10 cellular contexts compared by ENCODE assay signal in the genomic region with DNA sequence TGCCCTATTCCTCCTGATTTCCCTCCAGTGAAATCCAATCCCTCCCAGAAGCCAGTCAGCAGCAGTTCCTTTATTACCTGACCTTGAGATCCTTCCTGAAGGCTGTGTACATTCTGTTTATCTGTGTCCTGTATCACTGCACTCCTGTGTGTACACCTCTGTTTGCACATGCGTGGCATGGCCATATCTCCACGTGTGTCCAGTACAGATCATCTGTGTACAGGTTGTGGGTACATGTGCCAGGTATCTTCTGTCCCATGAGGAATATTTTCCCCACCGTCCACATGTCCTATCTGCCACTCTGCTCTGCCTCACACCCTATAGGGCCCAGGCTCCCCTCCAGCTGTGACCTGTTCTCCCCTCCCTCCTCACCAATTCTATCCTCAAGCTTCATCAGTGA. TPM values are rescaled to one million over a fixed set of nuclear protein-coding genes. Genes with fewer than 3 reads are reported as not detected.
DNase-seq lines count a peak whose midpoint lies in the region; ATAC-seq, FAIRE-seq and TF ChIP-seq lines count a peak whose summit lies in the region.
"Had no signal": no experiment of that assay in that cellular context is flagged by ENCODE, and none has a peak within 500 bp of the region (broad histone marks: within the 10 kb centered on the region; RNA-seq: fewer than 3 reads in every experiment).

No MANE protein-coding gene starts in this region.

- no peak for TF ChIP-seq POLR2A in HepG2 (IDR thresholded peaks at IDR 0.05; ENCODE audit: insufficient read depth in 1 of 2, low read depth in 2 of 2, low read length in 2 of 2)

- in situ Hi-C loops in HepG2 (cut with HindIII; ENCODE audit: extremely low pct_ligation_motif_present, low pct_unique_long_range_greater_than_20kb), result no loop called here

- intact Hi-C loops in HepG2 (cut with micrococcal nuclease; ENCODE audit: unreplicated experiment), result no loop called here

- H3K27ac ChIP-seq in HepG2 (ENCODE audit: extremely low read length, insufficient read depth, low read length), result no peak overlapping the region
- peak overlapping the region; percentile 25 for H3K27ac ChIP-seq in subcutaneous abdominal adipose tissue (ENCODE audit: low read depth, low read length)

- FAIRE-seq in HepG2 (lab: Jason Lieb, UNC) (no peak), urothelium cell line (lab: Jason Lieb, UNC) (no peak)

- peaks cover 52% of the 10 kb centered on the region for H3K4me1 ChIP-seq in HepG2 (ENCODE audit: insufficient read depth, low read length)
- peaks cover 11 to 55% (median 47%) of the 10 kb centered on the region in 5 donors for H3K4me1 ChIP-seq in subcutaneous abdominal adipose tissue (ENCODE audit: control insufficient read depth in 5 of 5, insufficient read depth in 5 of 5, low read length in 5 of 5)

- peak overlapping the region; percentile 93 for H3K4me3 Mint-ChIP-seq in T-helper 2 cell treated with Interferon-gamma antibody and Interleukin-4, amounts not matched to agents 5 μg/mL and 100 μg/mL, for 36 hours
- peak overlapping the region; percentile 97 for H3K4me3 Mint-ChIP-seq in activated naive CD4-positive, alpha-beta T cell treated with anti-CD3 and anti-CD28 coated beads, Interleukin-2, amount 10 ng/mL, durations not matched to agents 7 days and 5 days

- H3K4me1 Mint-ChIP-seq in T-helper 2 cell treated with Interferon-gamma antibody and Interleukin-4, amounts not matched to agents 5 μg/mL and 100 μg/mL, for 36 hours (ENCODE audit: low read depth), result peaks cover 57% of the 10 kb centered on the region
- peaks cover 65% of the 10 kb centered on the region for H3K4me1 Mint-ChIP-seq in activated naive CD4-positive, alpha-beta T cell treated with anti-CD3 and anti-CD28 coated beads, Interleukin-2, amount 10 ng/mL, durations not matched to agents 7 days and 5 days

- H3K9me3 Mint-ChIP-seq in T-helper 2 cell treated with Interferon-gamma antibody and Interleukin-4, amounts not matched to agents 5 μg/mL and 100 μg/mL, for 36 hours, result no peaks in the 10 kb centered on the region
- H3K9me3 Mint-ChIP-seq in activated naive CD4-positive, alpha-beta T cell treated with anti-CD3 and anti-CD28 coated beads, Interleukin-2, amount 10 ng/mL, durations not matched to agents 7 days and 5 days, result no peaks in the 10 kb centered on the region

- H3K79me2 ChIP-seq in HepG2 (ENCODE audit: insufficient read depth, low read length), result peaks cover 19% of the 10 kb centered on the region

- H4K20me1 ChIP-seq in HepG2 (ENCODE audit: insufficient read depth, low read length), result no peaks in the 10 kb centered on the region

- no peak overlapping the region for H2AFZ ChIP-seq in HepG2 (ENCODE audit: low read length)

- peaks cover 73% of the 10 kb centered on the region for H3K36me3 Mint-ChIP-seq in T-helper 2 cell treated with Interferon-gamma antibody and Interleukin-4, amounts not matched to agents 5 μg/mL and 100 μg/mL, for 36 hours (ENCODE audit: low read depth)
- peaks cover 79% of the 10 kb centered on the region for H3K36me3 Mint-ChIP-seq in activated naive CD4-positive, alpha-beta T cell treated with anti-CD3 and anti-CD28 coated beads, Interleukin-2, amount 10 ng/mL, durations not matched to agents 7 days and 5 days

- H3K4me3 ChIP-seq in HepG2 (replicated peaks in 1 of 3; ENCODE audit: insufficient read depth in 1 of 3, low read depth in 2 of 3, low read length in 3 of 3) (no peak overlapping the region), subcutaneous abdominal adipose tissue (ENCODE audit: low read depth in 1 of 5, low read length in 5 of 5) (peak overlapping the region in 2 of 5 donors; percentile 1 to 98)
- H3K4me3 ChIP-seq: SJSA1 had no signal

- TF ChIP-seq EP300 in HepG2 (IDR thresholded peaks at IDR 0.05; ENCODE audit: low read depth in 2 of 2, low read length in 2 of 2) (no peak), HepG2 (CRISPR knock-in tag; IDR thresholded peaks at IDR 0.05; ENCODE audit: borderline replicate concordance) (no peak)

- POLR2A ChIA-PET in HepG2 (lab: Yijun Ruan, JAX), result interaction anchor here (1.2 to 3.6 kb wide), 2 partner anchors 10 to 50 kb away, joined by 3 to 23 read pairs; partner anchors contain the start of genes C1orf56 and MINDY1

- DNase-seq in T-helper 2 cell treated with Interferon-gamma antibody and Interleukin-4, amounts not matched to agents 5 μg/mL and 100 μg/mL, for 36 hours (ENCODE audit: low spot score), result no peak
- no peak for DNase-seq in T-helper 2 cell
- no peak for DNase-seq in activated naive CD4-positive, alpha-beta T cell treated with anti-CD3 and anti-CD28 coated beads, Interleukin-2, amount 10 ng/mL, durations not matched to agents 7 days and 5 days
- no peak for DNase-seq in HepG2 (ENCODE audit: low spot score)
- DNase-seq in urothelium cell line (ENCODE audit: low spot score), result no peak
- no peak for DNase-seq in HCEC 1CT
- DNase-seq in CD1c-positive myeloid dendritic cell (ENCODE audit: extremely low spot score), result no peak
- DNase-seq: cerebellar nuclear complex had no signal

- no peaks in the 10 kb centered on the region for H3K9me3 ChIP-seq in HepG2 (ENCODE audit: low read length)
- no peaks in the 10 kb centered on the region for H3K9me3 ChIP-seq in subcutaneous abdominal adipose tissue (ENCODE audit: control insufficient read depth in 5 of 5, low read length in 5 of 5)
- H3K9me3 ChIP-seq: SJSA1 had no signal

- 0 out of 2 replicates have a peak overlapping the region, but pooled peaks have one; percentile 4 for H3K9ac ChIP-seq in HepG2 (ENCODE audit: insufficient read depth, low read depth, low read length)
- H3K9ac ChIP-seq in subcutaneous abdominal adipose tissue (ENCODE audit: low read length in 5 of 5), result peak overlapping the region in 3 of 5 donors; percentile 3 to 63 (median 31)

- H3K27ac Mint-ChIP-seq in T-helper 2 cell treated with Interferon-gamma antibody and Interleukin-4, amounts not matched to agents 5 μg/mL and 100 μg/mL, for 36 hours, result peak overlapping the region; percentile 94
- peak overlapping the region; percentile 98 for H3K27ac Mint-ChIP-seq in activated naive CD4-positive, alpha-beta T cell treated with anti-CD3 and anti-CD28 coated beads, Interleukin-2, amount 10 ng/mL, durations not matched to agents 7 days and 5 days

- TF ChIP-seq CTCF in HepG2 (CRISPR knock-in tag; IDR thresholded peaks at IDR 0.05), result no peak

- H3K27me3 ChIP-seq in HepG2 (ENCODE audit: control insufficient read depth in 1 of 2, insufficient read depth in 2 of 2, low read length in 2 of 2), result 0 out of 5 replicates have a peak, but pooled peaks cover 0 to 3% of the 10 kb centered on the region in 2 experiments
- H3K27me3 ChIP-seq in subcutaneous abdominal adipose tissue (ENCODE audit: control insufficient read depth in 5 of 5, insufficient read depth in 4 of 5, low read length in 5 of 5), result no peaks in the 10 kb centered on the region
- H3K27me3 ChIP-seq: SJSA1 had no signal

- no peak for ATAC-seq in HepG2

- no peak for TF ChIP-seq RAD21 in HepG2 (CRISPR knock-in tag; IDR thresholded peaks at IDR 0.05)

- no peak overlapping the region for H3K4me2 ChIP-seq in HepG2 (ENCODE audit: low read depth, low read length)

- WGBS in HepG2 (ENCODE audit: low lambda C conversion rate), result 87% methylated on average over 3 of the region's 3 CpGs

- H3K36me3 ChIP-seq in HepG2 (replicated peaks in 1 of 2; ENCODE audit: control insufficient read depth in 1 of 2, insufficient read depth in 2 of 2, low read length in 2 of 2) (peaks cover 13 to 34% of the 10 kb centered on the region in 2 experiments), subcutaneous abdominal adipose tissue (ENCODE audit: control insufficient read depth in 5 of 5, insufficient read depth in 5 of 5, low read length in 5 of 5) (peaks cover 10 to 53% (median 48%) of the 10 kb centered on the region in 5 donors)

- CTCF ChIA-PET in activated naive CD4-positive, alpha-beta T cell treated with anti-CD3 and anti-CD28 coated beads, Interleukin-2, amount 10 ng/mL, durations not matched to agents 7 days and 5 days (lab: Charles Lee), result interaction anchor here (0.7 to 6.2 kb wide), 5 partner anchors 9 to 100 kb away, joined by 3 to 41 read pairs (median 5); partner anchors contain the start of genes C1orf56 and TNFAIP8L2
- CTCF ChIA-PET in HepG2 (lab: Yijun Ruan, JAX; ENCODE audit: low intra/inter-chr PET ratio, low total read pairs), result no interaction called here

- no peaks in the 10 kb centered on the region for H3K27me3 Mint-ChIP-seq in T-helper 2 cell treated with Interferon-gamma antibody and Interleukin-4, amounts not matched to agents 5 μg/mL and 100 μg/mL, for 36 hours (ENCODE audit: low read depth)
- H3K27me3 Mint-ChIP-seq in activated naive CD4-positive, alpha-beta T cell treated with anti-CD3 and anti-CD28 coated beads, Interleukin-2, amount 10 ng/mL, durations not matched to agents 7 days and 5 days, result peaks cover 5% of the 10 kb centered on the region

- no TSS peak for BruUV-seq in HepG2 (replicated peaks; lab: Mats Ljungman, UMichigan)

RNA-seq across cellular contexts. Expression of gene CDC42SE1, which starts 2.8 kb away (rescaled TPM):
- 17.6 and 18.8 TPM in 2 replicates for total RNA-seq in HepG2 (2016; rRNA removed; fragmentation: Illumina TruSeq; extraction: Trizol)
- total RNA-seq in HepG2 (2016; cell fraction: cytosol; rRNA removed; fragmentation: Illumina TruSeq; extraction: Trizol; ENCODE audit: low read depth), result 4.7 and 5.2 TPM in 2 replicates
- total RNA-seq in HepG2 (2016; cell fraction: insoluble cytoplasmic fraction; rRNA removed; fragmentation: Illumina TruSeq; extraction: Trizol), result 18.1 and 20.0 TPM in 2 replicates
- total RNA-seq in HepG2 (2016; cell fraction: membrane; rRNA removed; fragmentation: Illumina TruSeq; extraction: Trizol), result 14.1 and 15.1 TPM in 2 replicates
- 14.5 and 16.7 TPM in 2 replicates for total RNA-seq in HepG2 (2016; cell fraction: nucleus; rRNA removed; fragmentation: Illumina TruSeq; extraction: Trizol)
- polyA plus RNA-seq in HepG2 (2011; rRNA removed), result 17.9 and 20.5 TPM in 2 replicates
- 10.0 and 12.8 TPM in 2 replicates for polyA plus RNA-seq in HepG2 (2011; cell fraction: cytosol; rRNA removed)
- polyA plus RNA-seq in HepG2 (2011; cell fraction: nucleus; rRNA removed), result 31.2 and 42.5 TPM in 2 replicates
- polyA plus RNA-seq in HepG2 (2012), result 9.4 and 12.3 TPM in 2 replicates
- polyA plus RNA-seq in HepG2 (2016; cell fraction: cytosol; fragmentation: Illumina TruSeq; extraction: Trizol; ENCODE audit: low read depth), result 1.9 and 2.9 TPM in 2 replicates
- polyA plus RNA-seq in HepG2 (2016; cell fraction: insoluble cytoplasmic fraction; fragmentation: Illumina TruSeq; extraction: Trizol; ENCODE audit: low read depth), result 14.6 and 17.0 TPM in 2 replicates
- 6.3 and 7.7 TPM in 2 replicates for polyA plus RNA-seq in HepG2 (2016; cell fraction: membrane; fragmentation: Illumina TruSeq; extraction: Trizol; ENCODE audit: low read depth)
- 26.8 and 28.1 TPM in 2 replicates for polyA plus RNA-seq in HepG2 (2016; cell fraction: nucleus; fragmentation: Illumina TruSeq; extraction: Trizol; ENCODE audit: insufficient read depth, low read depth)
- polyA minus RNA-seq in HepG2 (2011; rRNA and poly(A)+ RNA removed; ENCODE audit: low replicate concordance), result 15.8 and 81.0 TPM in 2 replicates
- polyA minus RNA-seq in HepG2 (2011; cell fraction: cytosol; rRNA and poly(A)+ RNA removed), result 8.8 and 9.2 TPM in 2 replicates
- 12.6 and 19.9 TPM in 2 replicates for polyA minus RNA-seq in HepG2 (2011; cell fraction: nucleus; rRNA and poly(A)+ RNA removed)

RNA-seq across cellular contexts. Expression of gene MLLT11, which starts 3.6 kb away (rescaled TPM):
- 0.17 and 0.22 TPM in 2 replicates for total RNA-seq in HepG2 (2016; rRNA removed; fragmentation: Illumina TruSeq; extraction: Trizol)
- 0.09 TPM in 1 of 2 replicates, not detected in the other for total RNA-seq in HepG2 (2016; cell fraction: cytosol; rRNA removed; fragmentation: Illumina TruSeq; extraction: Trizol; ENCODE audit: low read depth)
- 0.11 and 0.22 TPM in 2 replicates for total RNA-seq in HepG2 (2016; cell fraction: insoluble cytoplasmic fraction; rRNA removed; fragmentation: Illumina TruSeq; extraction: Trizol)
- total RNA-seq in HepG2 (2016; cell fraction: membrane; rRNA removed; fragmentation: Illumina TruSeq; extraction: Trizol), result 0.17 and 0.19 TPM in 2 replicates
- total RNA-seq in HepG2 (2016; cell fraction: nucleus; rRNA removed; fragmentation: Illumina TruSeq; extraction: Trizol), result 0.09 TPM in 1 of 2 replicates, not detected in the other
- 0.14 and 0.21 TPM in 2 replicates for polyA plus RNA-seq in HepG2 (2011; rRNA removed)
- polyA plus RNA-seq in HepG2 (2011; cell fraction: cytosol; rRNA removed), result 0.07 and 0.19 TPM in 2 replicates
- polyA plus RNA-seq in HepG2 (2011; cell fraction: nucleus; rRNA removed), result 0.11 and 0.17 TPM in 2 replicates
- 0.25 and 0.31 TPM in 2 replicates for polyA plus RNA-seq in HepG2 (2012)
- polyA plus RNA-seq in HepG2 (2016; cell fraction: cytosol; fragmentation: Illumina TruSeq; extraction: Trizol; ENCODE audit: low read depth), result 0.06 and 0.08 TPM in 2 replicates
- 0.19 and 0.23 TPM in 2 replicates for polyA plus RNA-seq in HepG2 (2016; cell fraction: insoluble cytoplasmic fraction; fragmentation: Illumina TruSeq; extraction: Trizol; ENCODE audit: low read depth)
- 0.06 and 0.14 TPM in 2 replicates for polyA plus RNA-seq in HepG2 (2016; cell fraction: membrane; fragmentation: Illumina TruSeq; extraction: Trizol; ENCODE audit: low read depth)
- polyA plus RNA-seq in HepG2 (2016; cell fraction: nucleus; fragmentation: Illumina TruSeq; extraction: Trizol; ENCODE audit: insufficient read depth, low read depth), result 0.40 TPM in 1 of 2 replicates, not detected in the other
- 0.04 and 0.47 TPM in 2 replicates for polyA minus RNA-seq in HepG2 (2011; rRNA and poly(A)+ RNA removed; ENCODE audit: low replicate concordance)
- not detected in 2 replicates for polyA minus RNA-seq in HepG2 (2011; cell fraction: cytosol; rRNA and poly(A)+ RNA removed)
- polyA minus RNA-seq in HepG2 (2011; cell fraction: nucleus; rRNA and poly(A)+ RNA removed), result 0.13 and 0.25 TPM in 2 replicates

RNA-seq across cellular contexts. Expression of gene C1orf56, which starts 9.0 kb away (rescaled TPM):
- 0.74 and 1.5 TPM in 2 replicates for total RNA-seq in HepG2 (2016; rRNA removed; fragmentation: Illumina TruSeq; extraction: Trizol)
- total RNA-seq in HepG2 (2016; cell fraction: cytosol; rRNA removed; fragmentation: Illumina TruSeq; extraction: Trizol; ENCODE audit: low read depth), result 1.6 and 2.0 TPM in 2 replicates
- total RNA-seq in HepG2 (2016; cell fraction: insoluble cytoplasmic fraction; rRNA removed; fragmentation: Illumina TruSeq; extraction: Trizol), result 0.97 and 2.5 TPM in 2 replicates
- 1.8 and 3.1 TPM in 2 replicates for total RNA-seq in HepG2 (2016; cell fraction: membrane; rRNA removed; fragmentation: Illumina TruSeq; extraction: Trizol)
- 1.8 and 2.4 TPM in 2 replicates for total RNA-seq in HepG2 (2016; cell fraction: nucleus; rRNA removed; fragmentation: Illumina TruSeq; extraction: Trizol)
- polyA plus RNA-seq in HepG2 (2011; rRNA removed), result 3.2 TPM in 2 replicates
- 2.1 and 3.0 TPM in 2 replicates for polyA plus RNA-seq in HepG2 (2011; cell fraction: cytosol; rRNA removed)
- 2.1 and 2.2 TPM in 2 replicates for polyA plus RNA-seq in HepG2 (2011; cell fraction: nucleus; rRNA removed)
- 2.4 and 3.1 TPM in 2 replicates for polyA plus RNA-seq in HepG2 (2012)
- polyA plus RNA-seq in HepG2 (2016; cell fraction: cytosol; fragmentation: Illumina TruSeq; extraction: Trizol; ENCODE audit: low read depth), result 4.5 and 4.8 TPM in 2 replicates
- polyA plus RNA-seq in HepG2 (2016; cell fraction: insoluble cytoplasmic fraction; fragmentation: Illumina TruSeq; extraction: Trizol; ENCODE audit: low read depth), result 1.9 TPM in 2 replicates
- polyA plus RNA-seq in HepG2 (2016; cell fraction: membrane; fragmentation: Illumina TruSeq; extraction: Trizol; ENCODE audit: low read depth), result 3.8 and 4.5 TPM in 2 replicates
- 3.4 and 4.3 TPM in 2 replicates for polyA plus RNA-seq in HepG2 (2016; cell fraction: nucleus; fragmentation: Illumina TruSeq; extraction: Trizol; ENCODE audit: insufficient read depth, low read depth)
- 2.7 and 2.8 TPM in 2 replicates for polyA minus RNA-seq in HepG2 (2011; rRNA and poly(A)+ RNA removed; ENCODE audit: low replicate concordance)
- 2.5 and 3.3 TPM in 2 replicates for polyA minus RNA-seq in HepG2 (2011; cell fraction: cytosol; rRNA and poly(A)+ RNA removed)
- 1.3 and 1.7 TPM in 2 replicates for polyA minus RNA-seq in HepG2 (2011; cell fraction: nucleus; rRNA and poly(A)+ RNA removed)

RNA-seq across cellular contexts. Expression of gene GABPB2, which starts 14.0 kb away (rescaled TPM):
- total RNA-seq in HepG2 (2016; rRNA removed; fragmentation: Illumina TruSeq; extraction: Trizol), result not detected in 2 replicates
- total RNA-seq in HepG2 (2016; cell fraction: cytosol; rRNA removed; fragmentation: Illumina TruSeq; extraction: Trizol; ENCODE audit: low read depth), result 0.26 TPM in 1 of 2 replicates, not detected in the other
- total RNA-seq in HepG2 (2016; cell fraction: insoluble cytoplasmic fraction; rRNA removed; fragmentation: Illumina TruSeq; extraction: Trizol), result not detected in 2 replicates
- not detected in 2 replicates for total RNA-seq in HepG2 (2016; cell fraction: membrane; rRNA removed; fragmentation: Illumina TruSeq; extraction: Trizol)
- not detected in 2 replicates for total RNA-seq in HepG2 (2016; cell fraction: nucleus; rRNA removed; fragmentation: Illumina TruSeq; extraction: Trizol)
- polyA plus RNA-seq in HepG2 (2011; rRNA removed), result 0.09 TPM in 1 of 2 replicates, not detected in the other
- 0.03 TPM in 2 replicates for polyA plus RNA-seq in HepG2 (2011; cell fraction: cytosol; rRNA removed)
- polyA plus RNA-seq in HepG2 (2011; cell fraction: nucleus; rRNA removed), result 0.02 TPM in 1 of 2 replicates, not detected in the other
- polyA plus RNA-seq in HepG2 (2012), result not detected in 2 replicates
- polyA plus RNA-seq in HepG2 (2016; cell fraction: cytosol; fragmentation: Illumina TruSeq; extraction: Trizol; ENCODE audit: low read depth), result not detected in 2 replicates
- not detected in 2 replicates for polyA plus RNA-seq in HepG2 (2016; cell fraction: insoluble cytoplasmic fraction; fragmentation: Illumina TruSeq; extraction: Trizol; ENCODE audit: low read depth)
- not detected in 2 replicates for polyA plus RNA-seq in HepG2 (2016; cell fraction: membrane; fragmentation: Illumina TruSeq; extraction: Trizol; ENCODE audit: low read depth)
- not detected in 2 replicates for polyA plus RNA-seq in HepG2 (2016; cell fraction: nucleus; fragmentation: Illumina TruSeq; extraction: Trizol; ENCODE audit: insufficient read depth, low read depth)
- 40.1 TPM in 1 of 2 replicates, not detected in the other for polyA minus RNA-seq in HepG2 (2011; rRNA and poly(A)+ RNA removed; ENCODE audit: low replicate concordance)
- not detected in 2 replicates for polyA minus RNA-seq in HepG2 (2011; cell fraction: cytosol; rRNA and poly(A)+ RNA removed)
- polyA minus RNA-seq in HepG2 (2011; cell fraction: nucleus; rRNA and poly(A)+ RNA removed), result under 0.01 and 0.25 TPM in 2 replicates

RNA-seq across cellular contexts. Expression of gene BNIPL, which starts 20.2 kb away (rescaled TPM):
- total RNA-seq in HepG2 (2016; rRNA removed; fragmentation: Illumina TruSeq; extraction: Trizol), result 0.20 and 0.40 TPM in 2 replicates
- 0.10 and 0.62 TPM in 2 replicates for total RNA-seq in HepG2 (2016; cell fraction: cytosol; rRNA removed; fragmentation: Illumina TruSeq; extraction: Trizol; ENCODE audit: low read depth)
- total RNA-seq in HepG2 (2016; cell fraction: insoluble cytoplasmic fraction; rRNA removed; fragmentation: Illumina TruSeq; extraction: Trizol), result 0.19 and 0.41 TPM in 2 replicates
- total RNA-seq in HepG2 (2016; cell fraction: membrane; rRNA removed; fragmentation: Illumina TruSeq; extraction: Trizol), result 0.21 and 0.40 TPM in 2 replicates
- 0.50 and 1.3 TPM in 2 replicates for total RNA-seq in HepG2 (2016; cell fraction: nucleus; rRNA removed; fragmentation: Illumina TruSeq; extraction: Trizol)
- 0.84 and 1.1 TPM in 2 replicates for polyA plus RNA-seq in HepG2 (2011; rRNA removed)
- polyA plus RNA-seq in HepG2 (2011; cell fraction: cytosol; rRNA removed), result 0.13 and 0.17 TPM in 2 replicates
- polyA plus RNA-seq in HepG2 (2011; cell fraction: nucleus; rRNA removed), result 3.3 and 3.7 TPM in 2 replicates
- polyA plus RNA-seq in HepG2 (2012), result 0.52 and 0.79 TPM in 2 replicates
- 0.08 TPM in 2 replicates for polyA plus RNA-seq in HepG2 (2016; cell fraction: cytosol; fragmentation: Illumina TruSeq; extraction: Trizol; ENCODE audit: low read depth)
- 0.33 TPM in 1 of 2 replicates, not detected in the other for polyA plus RNA-seq in HepG2 (2016; cell fraction: insoluble cytoplasmic fraction; fragmentation: Illumina TruSeq; extraction: Trizol; ENCODE audit: low read depth)
- 0.05 and 0.16 TPM in 2 replicates for polyA plus RNA-seq in HepG2 (2016; cell fraction: membrane; fragmentation: Illumina TruSeq; extraction: Trizol; ENCODE audit: low read depth)
- polyA plus RNA-seq in HepG2 (2016; cell fraction: nucleus; fragmentation: Illumina TruSeq; extraction: Trizol; ENCODE audit: insufficient read depth, low read depth), result 1.8 and 2.4 TPM in 2 replicates
- 0.66 and 1.5 TPM in 2 replicates for polyA minus RNA-seq in HepG2 (2011; rRNA and poly(A)+ RNA removed; ENCODE audit: low replicate concordance)
- polyA minus RNA-seq in HepG2 (2011; cell fraction: cytosol; rRNA and poly(A)+ RNA removed), result 0.26 TPM in 1 of 2 replicates, not detected in the other
- polyA minus RNA-seq in HepG2 (2011; cell fraction: nucleus; rRNA and poly(A)+ RNA removed), result 1.2 and 2.1 TPM in 2 replicates
